ENCODE assay signal across 22 cellular contexts in genomic region chr22:25970996-25971811, GRCh38.
DNase-seq lines count a peak whose midpoint lies in the region; ATAC-seq, FAIRE-seq and TF ChIP-seq lines count a peak whose summit lies in the region.
"Had no signal": no experiment of that assay in that cellular context is flagged by ENCODE, and none has a peak within 500 bp of the region (broad histone marks: within the 10 kb centered on the region; RNA-seq: fewer than 3 reads in every experiment).

No MANE protein-coding gene starts in this region.

- ATAC-seq in GM21529 (IDR thresholded peaks at IDR 0.05; ENCODE audit: unreplicated experiment): no peak
- ATAC-seq in omental fat pad (ENCODE audit: low FRiP score): no peak

- 0 out of 2 replicates have a peak overlapping the region, but pooled peaks have one; percentile 39 for H3K18ac ChIP-seq in H1 (ENCODE audit: extremely low read depth, low read length)

- H3K23me2 ChIP-seq in H1 (ENCODE audit: low read depth, low read length): peaks cover 4% of the 10 kb centered on the region; the same call in 1 of the 2 replicates

- no peak overlapping the region for H3K4me3 ChIP-seq in HEK293 (ENCODE audit: low read depth, low read length)
- peak overlapping the region in 1 of 4 experiments; percentile 16; a peak in 1 of 8 replicates for H3K4me3 ChIP-seq in H1 (ENCODE audit: extremely low read depth in 1 of 4, insufficient read depth in 2 of 4, low read depth in 3 of 4, low read length in 4 of 4)
- H3K4me3 ChIP-seq in mesodermal cell (ENCODE audit: extremely low read depth, insufficient read depth, low read length, poor library complexity, severe bottlenecking): no peak overlapping the region
- no peak overlapping the region for H3K4me3 ChIP-seq in testis
- H3K4me3 ChIP-seq: gastrocnemius medialis, HAP-1, PC-9, tibial artery had no signal

- no peaks in the 10 kb centered on the region for H3K79me1 ChIP-seq in H1 (ENCODE audit: low read depth, low read length)

- H4K5ac ChIP-seq in H1 (ENCODE audit: insufficient read length, low read depth, low read length): no peak overlapping the region

- H2AFZ ChIP-seq in H1 (ENCODE audit: low read length): no peak overlapping the region
- H2AFZ ChIP-seq: parathyroid adenoma, PC-9 had no signal

- H4K20me1 ChIP-seq in H1 (replicated peaks in 1 of 2; ENCODE audit: control insufficient read depth in 1 of 2, insufficient read depth in 2 of 2, low read length in 2 of 2): no peaks in the 10 kb centered on the region

- no peaks in the 10 kb centered on the region for H3K79me2 ChIP-seq in H1 (ENCODE audit: control insufficient read depth in 1 of 2, insufficient read depth in 2 of 2, low read length in 2 of 2)
- H3K79me2 ChIP-seq: parathyroid adenoma had no signal

- intact Hi-C loops in testis (cut with DNase I; ENCODE audit: low total_unique reads): no loop called here

- H2BK5ac ChIP-seq in H1 (ENCODE audit: low read depth, low read length): peak overlapping the region; percentile 28; the same call in 1 of the 2 replicates

- TF ChIP-seq POLR2A in H1 (IDR thresholded peaks at IDR 0.05; ENCODE audit: control extremely low read depth in 1 of 2, low read depth in 2 of 2, low read length in 2 of 2) (0 out of 3 replicates have a peak, but pooled peaks of 1 of the 2 experiments have one; percentile 27), testis (IDR thresholded peaks at IDR 0.05) (no peak)

- FAIRE-seq in H1 (lab: Jason Lieb, UNC): peak; percentile 79
- FAIRE-seq: GM19239 had no signal

- POLR2A ChIA-PET in HEK293 (lab: Yijun Ruan, JAX) (no interaction called here), H1 (lab: Charles Lee; ENCODE audit: partially characterized antibody) (interaction anchor here (0.9 to 1.4 kb wide), 3 partner anchors 8 to 14 kb away, joined by 3 to 4 read pairs (median 3); no protein-coding TSS in a partner anchor)

- WGBS in H1 (ENCODE audit: extremely low coverage in 1 of 2, insufficient coverage in 1 of 2, insufficient read length in 1 of 2, insufficient replicate concordance in 2 of 2, low coverage in 1 of 2, low lambda C conversion rate in 2 of 2, missing lambda C conversion rate in 1 of 2), 2 experiments: 54% methylated on average over 9 of the region's 9 CpGs; no CpG with 5 or more reads in 1 of the 2 experiments
- 31 to 53% methylated on average over 2 to 5 of the region's 9 CpGs for WGBS in mesodermal cell (ENCODE audit: insufficient coverage in 2 of 2), 2 experiments
- 70 to 73% methylated on average over 9 of the region's 9 CpGs for WGBS in testis, 2 donors

- H3K36me3 ChIP-seq in HEK293 (ENCODE audit: control insufficient read depth in 2 of 2, insufficient read depth in 1 of 2, low read length in 2 of 2): no peaks in the 10 kb centered on the region
- no peaks in the 10 kb centered on the region for H3K36me3 ChIP-seq in H1 (ENCODE audit: control insufficient read depth in 2 of 4, insufficient read depth in 4 of 4, low read length in 3 of 4)
- H3K36me3 ChIP-seq in mesodermal cell (ENCODE audit: control insufficient read depth, insufficient read depth, low read length): no peaks in the 10 kb centered on the region
- no peaks in the 10 kb centered on the region for H3K36me3 ChIP-seq in testis (ENCODE audit: low read depth, missing control alignments)
- H3K36me3 ChIP-seq: gastrocnemius medialis, HAP-1, tibial artery had no signal

- H3K9me3 ChIP-seq in HEK293 (ENCODE audit: control insufficient read depth, insufficient read depth, low read depth, low read length): no peaks in the 10 kb centered on the region
- no peaks in the 10 kb centered on the region for H3K9me3 ChIP-seq in H1 (ENCODE audit: insufficient read depth in 2 of 2, low read depth in 1 of 2, low read length in 1 of 2)
- H3K9me3 ChIP-seq in mesodermal cell (ENCODE audit: control insufficient read depth, low read length): no peaks in the 10 kb centered on the region
- no peaks in the 10 kb centered on the region for H3K9me3 ChIP-seq in testis
- H3K9me3 ChIP-seq: Caco-2, gastrocnemius medialis, HAP-1, tibial artery had no signal

- H3K56ac ChIP-seq in H1 (replicated peaks; ENCODE audit: insufficient read length, low read depth, low read length): no peak overlapping the region

- no peak overlapping the region for H3K23ac ChIP-seq in H1 (ENCODE audit: insufficient read length)

- H2BK12ac ChIP-seq in H1 (ENCODE audit: low read depth, low read length): peak overlapping the region; percentile 77

- H3K27ac ChIP-seq in HEK293 (ENCODE audit: extremely low read depth, low read depth, low read length) (peak overlapping the region; percentile 49; the same call in 1 of the 2 replicates), H1 (ENCODE audit: low read depth, low read length) (peak overlapping the region; percentile 52), mesodermal cell (ENCODE audit: low read depth, low read length, severe bottlenecking) (peak overlapping the region; percentile 58), testis (no peak overlapping the region)
- H3K27ac ChIP-seq: dorsolateral prefrontal cortex, parathyroid adenoma, PC-9, tibial artery had no signal

- DNase-seq in ELF-1 (ENCODE audit: low read depth, low spot score) (peak; percentile 59), H1 (ENCODE audit: low read depth in 1 of 2, low spot score in 2 of 2) (peak in 1 of 2 experiments; percentile 17), omental fat pad (ENCODE audit: low spot score) (no peak), testis (no peak)
- DNase-seq: activated CD4-positive, alpha-beta T cell treated with anti-CD3 and anti-CD28 coated beads, Interleukin-2, amount 50 U/mL, for 4 hours; amniotic stem cell; Caco-2; erythroblast; naive B cell; NCI-H526 treated with DMSO at 0.1 percent for 48 hours; PC-9; stimulated activated naive CD4-positive, alpha-beta T cell; T-helper 1 cell; tibial artery had no signal

- no peak overlapping the region for H3K4ac ChIP-seq in H1 (replicated peaks; ENCODE audit: insufficient read length, low read depth, low read length)

- no peak overlapping the region for H3K14ac ChIP-seq in H1 (ENCODE audit: insufficient read length)

- TF ChIP-seq CTCF in HEK293 (tag by site-specific recombination; IDR thresholded peaks at IDR 0.05) (no peak), H1 (IDR thresholded peaks at IDR 0.05; ENCODE audit: control extremely low read depth in 1 of 3, insufficient read depth in 1 of 3, low read depth in 1 of 3, low read length in 3 of 3) (no peak), omental fat pad (IDR thresholded peaks at IDR 0.05) (no peak), testis (IDR thresholded peaks at IDR 0.05) (no peak)

- peak overlapping the region; percentile 17 for H4K91ac ChIP-seq in H1 (replicated peaks; ENCODE audit: insufficient read length, low read length)

- H2BK15ac ChIP-seq in H1 (ENCODE audit: low read length): no peak overlapping the region

- no peak overlapping the region for H3K9ac ChIP-seq in H1 (replicated peaks in 1 of 4; ENCODE audit: extremely low read depth in 1 of 4, low read depth in 3 of 4, low read length in 3 of 4)
- H3K9ac ChIP-seq: parathyroid adenoma had no signal

- peaks cover 15% of the 10 kb centered on the region for H3K4me1 ChIP-seq in HEK293 (ENCODE audit: control insufficient read depth, insufficient read depth, low read length)
- H3K4me1 ChIP-seq in H1 (replicated peaks in 1 of 4; ENCODE audit: control insufficient read depth in 3 of 4, insufficient read depth in 4 of 4, low read length in 3 of 4): peaks cover 4 to 15% (median 11%) of the 10 kb centered on the region in 4 experiments; a peak in 6 of 7 replicates
- H3K4me1 ChIP-seq in mesodermal cell (ENCODE audit: control insufficient read depth, insufficient read depth, low read length, poor library complexity, severe bottlenecking): peaks cover 12% of the 10 kb centered on the region
- no peaks in the 10 kb centered on the region for H3K4me1 ChIP-seq in testis
- H3K4me1 ChIP-seq: Caco-2, gastrocnemius medialis, HAP-1, parathyroid adenoma, tibial artery had no signal

- no peak overlapping the region for H2AK5ac ChIP-seq in H1 (ENCODE audit: low read depth, low read length)

- H2BK120ac ChIP-seq in H1 (replicated peaks; ENCODE audit: low read depth, low read length): peak overlapping the region; percentile 86

- H3K27me3 ChIP-seq in H1 (replicated peaks in 1 of 4; ENCODE audit: control insufficient read depth in 3 of 4, extremely low read depth in 1 of 4, insufficient read depth in 3 of 4, low read length in 3 of 4): no peaks in the 10 kb centered on the region
- no peaks in the 10 kb centered on the region for H3K27me3 ChIP-seq in testis
- H3K27me3 ChIP-seq: gastrocnemius medialis, tibial artery had no signal

- CTCF ChIA-PET in HEK293 (lab: Yijun Ruan, JAX): interaction anchor here (0.6 to 1.0 kb wide), 5 partner anchors 13 to 97 kb away, joined by 3 to 4 read pairs (median 3); no protein-coding TSS in a partner anchor
- CTCF ChIA-PET in H1 (lab: Charles Lee; ENCODE audit: partially characterized antibody): interaction anchor here (1.0 to 2.2 kb wide), 4 partner anchors 11 to 359 kb away, joined by 3 to 6 read pairs (median 4); no protein-coding TSS in a partner anchor

- no peak for TF ChIP-seq EP300 in H1 (IDR thresholded peaks at IDR 0.05; ENCODE audit: borderline replicate concordance in 1 of 2, low read depth in 2 of 2, low read length in 2 of 2)

- H4K8ac ChIP-seq in H1 (ENCODE audit: extremely low read depth, insufficient read depth, low read length): no peak overlapping the region

- TF ChIP-seq RAD21 in H1 (IDR thresholded peaks at IDR 0.05 in 1 of 2, conservative IDR thresholded peaks at IDR 0.05 in 1 of 2; ENCODE audit: low read depth in 2 of 2, low read length in 2 of 2): no peak

- H3K4me2 ChIP-seq in H1 (ENCODE audit: insufficient read depth in 1 of 2, low read depth in 2 of 2, low read length in 2 of 2): peak overlapping the region; percentile 38 to 63; a peak in 2 of 4 replicates
- H3K4me2 ChIP-seq: PC-9 had no signal

- H2BK20ac ChIP-seq in H1 (ENCODE audit: low read length): no peak overlapping the region; the same call in 1 of the 2 replicates

TF ChIP-seq in H1, 55 proteins besides CTCF, POLR2A, EP300 and RAD21:
- no peak for TF ChIP-seq CBX5 (IDR thresholded peaks at IDR 0.05; ENCODE audit: low read depth, low read length)
- TF ChIP-seq SP1 (IDR thresholded peaks at IDR 0.05; ENCODE audit: low read depth, low read length): 0 out of 2 replicates have a peak, but pooled peaks have one; percentile 13
- TF ChIP-seq KDM1A (IDR thresholded peaks at IDR 0.05; ENCODE audit: borderline replicate concordance, low read length): peak; percentile 63
- TF ChIP-seq CEBPB (IDR thresholded peaks at IDR 0.05; ENCODE audit: low read depth, low read length): 0 out of 2 replicates have a peak, but pooled peaks have one; percentile 26

Comparison
In these comparisons a context has a peak if more than half of its experiments do, and no peak if none do; other contexts are left out.
1. H3K27ac ChIP-seq: peak in HEK293 (single experiment), H1 (single experiment) and mesodermal cell (single experiment); none in testis (0 of 2).